ENCODE assay signal across 26 cellular contexts in genomic region chr17:55140751-55141150, GRCh38.
"Had no signal": no experiment of that assay in that cellular context is flagged by ENCODE, and none has a peak within 500 bp of the region (broad histone marks: within the 10 kb centered on the region; RNA-seq: fewer than 3 reads in every experiment).

No MANE protein-coding gene starts in this region.

- H3K27me3 ChIP-seq: adrenal gland, SJCRH30 had no signal

- H3K4me3 Mint-ChIP-seq: activated CD8-positive, alpha-beta T cell treated with anti-CD3 and anti-CD28 coated beads, Interleukin-2, amount 10 ng/mL, durations not matched to agents 7 days and 5 days; activated naive CD8-positive, alpha-beta T cell treated with anti-CD3 and anti-CD28 coated beads, Interleukin-2, amount 10 ng/mL, durations not matched to agents 7 days and 5 days; T-helper 2 cell treated with Interferon-gamma antibody and Interleukin-4, amounts not matched to agents 5 μg/mL and 100 μg/mL, for 36 hours; WTC11 had no signal

- H3K36me3 Mint-ChIP-seq: activated naive CD8-positive, alpha-beta T cell treated with anti-CD3 and anti-CD28 coated beads, Interleukin-2, amount 10 ng/mL, durations not matched to agents 7 days and 5 days; WTC11 had no signal

- DNase-seq: activated CD4-positive, alpha-beta T cell treated with anti-CD3 and anti-CD28 coated beads for 48 hours; activated CD4-positive, alpha-beta T cell treated with anti-CD3 and anti-CD28 coated beads, Interleukin-2, amount 50 U/mL, for 4 hours; activated CD4-positive, CD25-positive, alpha-beta regulatory T cell treated with anti-CD3 and anti-CD28 coated beads, Interleukin-2, amount 50 U/mL, for 72 hours; activated CD8-positive, alpha-beta memory T cell treated with anti-CD3 and anti-CD28 coated beads, Interleukin-2, amount 50 U/mL, for 48 hours; activated CD8-positive, alpha-beta T cell treated with anti-CD3 and anti-CD28 coated beads, Interleukin-2, amount 10 ng/mL, durations not matched to agents 7 days and 5 days; activated naive CD4-positive, alpha-beta T cell treated with anti-CD3 and anti-CD28 coated beads, Interleukin-2, amount 50 U/mL, for 16 hours; activated naive CD8-positive, alpha-beta T cell treated with anti-CD3 and anti-CD28 coated beads, Interleukin-2, amount 10 ng/mL, durations not matched to agents 7 days and 5 days; activated T-cell treated with anti-CD3 and anti-CD28 coated beads, Interleukin-2, amount 50 U/mL, for 1 hour; adrenal gland; anterior cingulate cortex; central memory CD4-positive, alpha-beta T cell; Kasumi-1; NCI-H1048; NCI-H146; NCI-H1930; NCI-H2171; NCI-H2227 treated with DMSO at 0.1 percent for 48 hours; NCI-H446 treated with DMSO at 0.1 percent for 48 hours; NCI-H524 treated with DMSO at 0.1 percent for 48 hours; NCI-H748 treated with DMSO at 0.1 percent for 48 hours; SJCRH30; SW 1271 had no signal

- H3K4me1 Mint-ChIP-seq: activated naive CD8-positive, alpha-beta T cell treated with anti-CD3 and anti-CD28 coated beads, Interleukin-2, amount 10 ng/mL, durations not matched to agents 7 days and 5 days had no signal

- ATAC-seq: activated CD8-positive, alpha-beta T cell treated with anti-CD3 and anti-CD28 coated beads, Interleukin-2, amount 10 ng/mL, durations not matched to agents 7 days and 5 days; Right ventricle myocardium inferior; SK-N-SH treated with all-trans-retinoic acid at 6 μM for 48 hours; WTC11 had no signal

- H3K27me3 Mint-ChIP-seq: activated naive CD8-positive, alpha-beta T cell treated with anti-CD3 and anti-CD28 coated beads, Interleukin-2, amount 10 ng/mL, durations not matched to agents 7 days and 5 days had no signal

- H3K9me3 ChIP-seq: adrenal gland, SJCRH30 had no signal

- H3K27ac Mint-ChIP-seq: activated CD8-positive, alpha-beta T cell treated with anti-CD3 and anti-CD28 coated beads, Interleukin-2, amount 10 ng/mL, durations not matched to agents 7 days and 5 days; activated naive CD8-positive, alpha-beta T cell treated with anti-CD3 and anti-CD28 coated beads, Interleukin-2, amount 10 ng/mL, durations not matched to agents 7 days and 5 days; T-helper 2 cell treated with Interferon-gamma antibody and Interleukin-4, amounts not matched to agents 5 μg/mL and 100 μg/mL, for 36 hours; WTC11 had no signal

- H3K9me3 Mint-ChIP-seq: activated naive CD8-positive, alpha-beta T cell treated with anti-CD3 and anti-CD28 coated beads, Interleukin-2, amount 10 ng/mL, durations not matched to agents 7 days and 5 days; T-helper 2 cell treated with Interferon-gamma antibody and Interleukin-4, amounts not matched to agents 5 μg/mL and 100 μg/mL, for 36 hours; WTC11 had no signal

- H3K4me3 ChIP-seq: adrenal gland, SJCRH30 had no signal

- H3K4me1 ChIP-seq: adrenal gland, SJCRH30 had no signal

- H3K36me3 ChIP-seq: adrenal gland, SJCRH30 had no signal

- H3K27ac ChIP-seq: adrenal gland, SJCRH30 had no signal
